Comparison of ENCODE assay signal across 8 cellular contexts in the genomic region with DNA sequence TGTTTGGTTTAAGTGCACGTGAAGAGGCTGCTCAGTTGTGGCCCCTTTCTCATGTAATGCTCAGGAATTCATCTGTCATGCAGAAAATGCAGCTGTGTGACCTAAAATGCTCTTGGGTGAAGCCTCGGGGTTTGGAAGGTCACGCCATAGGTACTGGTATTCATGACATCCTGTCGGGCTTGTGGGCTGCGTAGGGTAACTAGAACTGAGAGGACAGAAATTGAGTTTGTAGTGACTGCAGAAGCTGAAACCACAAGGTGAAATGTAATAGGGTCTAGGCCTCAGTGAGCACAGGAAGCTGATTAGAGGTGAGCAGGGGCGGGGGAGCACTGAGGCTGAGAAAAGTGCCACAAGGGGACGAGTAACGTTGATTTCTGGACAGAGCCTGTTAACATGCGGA.
A peak's percentile ranks its signal among the peaks of the same experiment; 100 is the strongest.
DNase-seq lines count a peak whose midpoint lies in the region; ATAC-seq, FAIRE-seq and TF ChIP-seq lines count a peak whose summit lies in the region.

No MANE protein-coding gene starts in this region.

- H3K27me3 ChIP-seq in Loucy (ENCODE audit: insufficient read depth, low read length, poor library complexity, severe bottlenecking) (no peaks in the 10 kb centered on the region), hepatocyte (no peaks in the 10 kb centered on the region), pancreas (no peaks in the 10 kb centered on the region)

- intact Hi-C loops in pancreas (cut with DNase I): no loop called here

- ATAC-seq in GM21717 (IDR thresholded peaks at IDR 0.05; ENCODE audit: unreplicated experiment) (peak; percentile 97), pancreas (no peak)

- peaks cover 7% of the 10 kb centered on the region for H3F3A ChIP-seq in Loucy (ENCODE audit: low read depth)

- DNase-seq in GM12891 (ENCODE audit: insufficient read length, low spot score) (peak; percentile 58), germinal center (ENCODE audit: low spot score) (peak; percentile 48), epidermal melanocyte (ENCODE audit: insufficient read length, low spot score) (no peak), hepatocyte (ENCODE audit: low spot score) (no peak), pancreas (no peak), RKO (ENCODE audit: low spot score) (no peak)

- H3K4me2 ChIP-seq in Loucy (ENCODE audit: low read depth, low read length, poor library complexity, severe bottlenecking): peak overlapping the region; percentile 79
- no peak overlapping the region for H3K4me2 ChIP-seq in hepatocyte

- H3K27ac ChIP-seq in hepatocyte (no peak overlapping the region), pancreas (no peak overlapping the region)

- H3K36me3 ChIP-seq in Loucy (ENCODE audit: insufficient read depth, low read length): no peaks in the 10 kb centered on the region
- no peaks in the 10 kb centered on the region for H3K36me3 ChIP-seq in hepatocyte (replicated peaks; ENCODE audit: insufficient read depth, low read depth)
- H3K36me3 ChIP-seq in pancreas: no peaks in the 10 kb centered on the region

- H3K79me2 ChIP-seq in Loucy (ENCODE audit: insufficient read depth, low read length) (no peaks in the 10 kb centered on the region), hepatocyte (no peaks in the 10 kb centered on the region)

- H3K9me2 ChIP-seq in Loucy (replicated peaks; ENCODE audit: low read depth, low read length) (no peaks in the 10 kb centered on the region), hepatocyte (replicated peaks; ENCODE audit: insufficient read depth) (no peaks in the 10 kb centered on the region)

- FAIRE-seq in GM12891 (lab: Jason Lieb, UNC) (peak; percentile 99), pancreas (lab: Jason Lieb, UNC) (no peak)

- peak overlapping the region; percentile 58 for H3K9ac ChIP-seq in Loucy (ENCODE audit: low read depth, low read length, poor library complexity, severe bottlenecking)

- H3K4me3 ChIP-seq in Loucy (ENCODE audit: low read length, poor library complexity, severe bottlenecking) (peak overlapping the region; percentile 60), hepatocyte (no peak overlapping the region), pancreas (no peak overlapping the region)

- 88% methylated on average over 9 of the region's 9 CpGs for whole genome bisulfite sequencing in hepatocyte (ENCODE audit: low lambda C conversion rate, missing lambda C conversion rate)
- WGBS in pancreas, 2 donors: 88 to 95% methylated on average over 9 of the region's 9 CpGs

- H3K4me1 ChIP-seq in Loucy (ENCODE audit: insufficient read depth, low read length, poor library complexity, severe bottlenecking): peaks cover 56% of the 10 kb centered on the region
- H3K4me1 ChIP-seq in hepatocyte (ENCODE audit: insufficient read depth): no peaks in the 10 kb centered on the region
- no peaks in the 10 kb centered on the region for H3K4me1 ChIP-seq in pancreas

- H4K20me1 ChIP-seq in Loucy (ENCODE audit: insufficient read depth, low read length, poor library complexity, severe bottlenecking) (no peaks in the 10 kb centered on the region), hepatocyte (ENCODE audit: insufficient read depth, poor library complexity, severe bottlenecking) (no peaks in the 10 kb centered on the region)

- no peak for TF ChIP-seq POLR2A in GM12891 (IDR thresholded peaks at IDR 0.05; ENCODE audit: low read depth, low read length)

- TF ChIP-seq CTCF in Loucy (conservative IDR thresholded peaks at IDR 0.05; ENCODE audit: low read length) (no peak), hepatocyte (IDR thresholded peaks at IDR 0.05; ENCODE audit: poor library complexity) (no peak), pancreas (IDR thresholded peaks at IDR 0.05) (no peak)

- H3K9me3 ChIP-seq in Loucy (ENCODE audit: insufficient read depth, low read depth, low read length) (no peaks in the 10 kb centered on the region), hepatocyte (ENCODE audit: low read depth) (no peaks in the 10 kb centered on the region), pancreas (no peaks in the 10 kb centered on the region)

- peak overlapping the region; percentile 11; the same call in 1 of the 2 replicates for H2AFZ ChIP-seq in Loucy (ENCODE audit: low read length)
- no peak overlapping the region for H2AFZ ChIP-seq in hepatocyte

TF ChIP-seq in GM12891, 5 proteins besides CTCF, POLR2A, EP300 and RAD21:
- TF ChIP-seq POLR2AphosphoS5 (IDR thresholded peaks at IDR 0.05; ENCODE audit: low read depth, low read length) (no peak), TAF1 (IDR thresholded peaks at IDR 0.05; ENCODE audit: low read depth, low read length) (no peak), POU2F2 (IDR thresholded peaks at IDR 0.05; ENCODE audit: low read depth, low read length) (peak; percentile 88), PAX5 (IDR thresholded peaks at IDR 0.05; ENCODE audit: insufficient read depth, low read length, severe bottlenecking) (peak; percentile 40), SPI1 (IDR thresholded peaks at IDR 0.05; ENCODE audit: low read depth, low read length) (0 out of 2 replicates have a peak, but pooled peaks have one; percentile 7)

Comparison
In these comparisons a context has a peak if more than half of its experiments do, and no peak if none do; other contexts are left out.
1. DNase-seq: peak in GM12891 (single experiment) and germinal center (single experiment); none in epidermal melanocyte (single experiment), hepatocyte (single experiment), pancreas (0 of 6) and RKO (single experiment).